ENCODE assay signal across 8 cellular contexts in the genomic region with DNA sequence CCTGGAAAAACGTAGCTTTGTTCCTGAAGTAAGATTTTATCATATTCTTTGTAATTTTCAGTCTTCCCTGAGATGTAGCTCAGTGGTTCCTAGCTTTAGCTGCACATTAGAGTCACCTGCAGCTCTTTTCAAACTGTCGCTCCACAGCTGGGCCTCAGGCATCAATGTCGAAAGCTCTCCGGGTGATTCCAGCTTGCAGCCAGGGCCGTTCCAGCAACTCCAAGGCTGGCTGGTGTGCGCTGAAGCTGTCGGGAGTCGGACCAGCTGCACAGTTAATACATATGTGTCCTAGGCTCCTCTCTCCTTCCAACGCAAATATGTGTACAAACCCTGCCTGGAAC. TPM values are rescaled to one million over a fixed set of nuclear protein-coding genes. Genes with fewer than 3 reads are reported as not detected.
DNase-seq lines count a peak whose midpoint lies in the region; ATAC-seq and TF ChIP-seq lines count a peak whose summit lies in the region.

No MANE protein-coding gene starts in this region.

- no peak for TF ChIP-seq CTCF in HL-60 (IDR thresholded peaks at IDR 0.05; ENCODE audit: insufficient read depth, low read length)

- POLR2A ChIA-PET in naive thymus-derived CD8-positive, alpha-beta T cell (lab: Charles Lee) = interaction anchor here (1.0 to 3.0 kb wide), 7 partner anchors 42 to 142 kb away, joined by 3 to 26 read pairs (median 4); a partner anchor contains a TSS

- H3K4me3 Mint-ChIP-seq in activated T-cell treated with anti-CD3 and anti-CD28 coated beads, Interleukin-2, amount 50 U/mL, for 24 hours = peak overlapping the region; percentile 98
- H3K4me3 Mint-ChIP-seq in naive thymus-derived CD8-positive, alpha-beta T cell = peak overlapping the region; percentile 97 to 100 (median 100)

- H3K27ac ChIP-seq in HL-60 (replicated peaks) (peak overlapping the region; percentile 95), caudate nucleus (ENCODE audit: low read depth, low read length) (peak overlapping the region; percentile 96)

- ATAC-seq in naive thymus-derived CD8-positive, alpha-beta T cell = peak; percentile 11 to 15
- ATAC-seq in GM21360 (IDR thresholded peaks at IDR 0.05; ENCODE audit: unreplicated experiment) = no peak

- H3K4me3 ChIP-seq in HL-60 (replicated peaks; ENCODE audit: insufficient read depth, low read length) = peak overlapping the region; percentile 61

- H3K27ac Mint-ChIP-seq in activated T-cell treated with anti-CD3 and anti-CD28 coated beads, Interleukin-2, amount 50 U/mL, for 24 hours = peak overlapping the region; percentile 97
- H3K27ac Mint-ChIP-seq in naive thymus-derived CD8-positive, alpha-beta T cell = peak overlapping the region; percentile 97 to 99 (median 98)

- H3K36me3 Mint-ChIP-seq in activated T-cell treated with anti-CD3 and anti-CD28 coated beads, Interleukin-2, amount 50 U/mL, for 24 hours (ENCODE audit: low read depth) = peaks cover 38% of the 10 kb centered on the region
- peaks cover 0 to 9% (median 0%) of the 10 kb centered on the region in 3 donors for H3K36me3 Mint-ChIP-seq in naive thymus-derived CD8-positive, alpha-beta T cell

- no peaks in the 10 kb centered on the region for H3K9me3 Mint-ChIP-seq in activated T-cell treated with anti-CD3 and anti-CD28 coated beads, Interleukin-2, amount 50 U/mL, for 24 hours
- H3K9me3 Mint-ChIP-seq in naive thymus-derived CD8-positive, alpha-beta T cell = peaks cover 0 to 6% (median 0%) of the 10 kb centered on the region in 9 donors

- no peaks in the 10 kb centered on the region for H3K27me3 Mint-ChIP-seq in activated T-cell treated with anti-CD3 and anti-CD28 coated beads, Interleukin-2, amount 50 U/mL, for 24 hours
- no peaks in the 10 kb centered on the region for H3K27me3 Mint-ChIP-seq in naive thymus-derived CD8-positive, alpha-beta T cell

- DNase-seq in activated T-cell treated with anti-CD3 and anti-CD28 coated beads, Interleukin-2, amount 50 U/mL, for 24 hours = no peak
- DNase-seq in activated T-cell treated with anti-CD3 and anti-CD28 coated beads, Interleukin-2, amount 50 U/mL, for 48 hours = no peak
- DNase-seq in HL-60 (ENCODE audit: low read depth in 1 of 2, low spot score in 1 of 2) = no peak
- DNase-seq in caudate nucleus (lab: John Stamatoyannopoulos, UW) = no peak
- DNase-seq in naive thymus-derived CD8-positive, alpha-beta T cell = peak in 1 of 10 donors; percentile 10
- no peak for DNase-seq in NOMO-1 treated with DMSO at 0.1 percent for 48 hours (lab: John Stamatoyannopoulos, UW; ENCODE audit: unreplicated experiment)
- DNase-seq in NCI-H2029 (lab: John Stamatoyannopoulos, UW) = no peak

- no peaks in the 10 kb centered on the region for H3K27me3 ChIP-seq in HL-60 (ENCODE audit: insufficient read depth, poor library complexity, severe bottlenecking)

- peaks cover 38% of the 10 kb centered on the region for H3K4me1 Mint-ChIP-seq in activated T-cell treated with anti-CD3 and anti-CD28 coated beads, Interleukin-2, amount 50 U/mL, for 24 hours (ENCODE audit: low read depth)
- H3K4me1 Mint-ChIP-seq in naive thymus-derived CD8-positive, alpha-beta T cell = peaks cover 13 to 56% (median 41%) of the 10 kb centered on the region in 4 donors

RNA-seq across cellular contexts. Expression of a gene that starts 0.6 kb away (rescaled TPM):
- total RNA-seq in naive thymus-derived CD8-positive, alpha-beta T cell = 1 to 10 TPM; 4.0 to 4.7 TPM
- 1 to 10 TPM; 2.5 to 4.2 (median 3.6) TPM for polyA plus RNA-seq in naive thymus-derived CD8-positive, alpha-beta T cell

RNA-seq across cellular contexts. Expression of a gene that starts 5.4 kb away (rescaled TPM):
- total RNA-seq in naive thymus-derived CD8-positive, alpha-beta T cell = 10 to 100 TPM; 42.3 to 43.9 TPM
- polyA plus RNA-seq in naive thymus-derived CD8-positive, alpha-beta T cell = 10 to 100 TPM; 10.0 to 11.2 (median 10.3) TPM

RNA-seq across cellular contexts. Expression of a gene that starts 42.3 kb away (rescaled TPM):
- total RNA-seq in naive thymus-derived CD8-positive, alpha-beta T cell = 1 to 10 TPM; 3.0 to 4.0 TPM
- 1 to 10 TPM in 1 of 3 donors, under 1 TPM in 2; 0.65 to 1.7 (median 0.88) TPM for polyA plus RNA-seq in naive thymus-derived CD8-positive, alpha-beta T cell

RNA-seq across cellular contexts. Expression of a gene that starts 43.4 kb away (rescaled TPM):
- total RNA-seq in naive thymus-derived CD8-positive, alpha-beta T cell = 10 to 100 TPM; 59.0 to 66.0 TPM
- 10 to 100 TPM; 37.2 to 54.6 (median 43.0) TPM for polyA plus RNA-seq in naive thymus-derived CD8-positive, alpha-beta T cell
